ENCODE assay signal across 8 cellular contexts in the genomic region with DNA sequence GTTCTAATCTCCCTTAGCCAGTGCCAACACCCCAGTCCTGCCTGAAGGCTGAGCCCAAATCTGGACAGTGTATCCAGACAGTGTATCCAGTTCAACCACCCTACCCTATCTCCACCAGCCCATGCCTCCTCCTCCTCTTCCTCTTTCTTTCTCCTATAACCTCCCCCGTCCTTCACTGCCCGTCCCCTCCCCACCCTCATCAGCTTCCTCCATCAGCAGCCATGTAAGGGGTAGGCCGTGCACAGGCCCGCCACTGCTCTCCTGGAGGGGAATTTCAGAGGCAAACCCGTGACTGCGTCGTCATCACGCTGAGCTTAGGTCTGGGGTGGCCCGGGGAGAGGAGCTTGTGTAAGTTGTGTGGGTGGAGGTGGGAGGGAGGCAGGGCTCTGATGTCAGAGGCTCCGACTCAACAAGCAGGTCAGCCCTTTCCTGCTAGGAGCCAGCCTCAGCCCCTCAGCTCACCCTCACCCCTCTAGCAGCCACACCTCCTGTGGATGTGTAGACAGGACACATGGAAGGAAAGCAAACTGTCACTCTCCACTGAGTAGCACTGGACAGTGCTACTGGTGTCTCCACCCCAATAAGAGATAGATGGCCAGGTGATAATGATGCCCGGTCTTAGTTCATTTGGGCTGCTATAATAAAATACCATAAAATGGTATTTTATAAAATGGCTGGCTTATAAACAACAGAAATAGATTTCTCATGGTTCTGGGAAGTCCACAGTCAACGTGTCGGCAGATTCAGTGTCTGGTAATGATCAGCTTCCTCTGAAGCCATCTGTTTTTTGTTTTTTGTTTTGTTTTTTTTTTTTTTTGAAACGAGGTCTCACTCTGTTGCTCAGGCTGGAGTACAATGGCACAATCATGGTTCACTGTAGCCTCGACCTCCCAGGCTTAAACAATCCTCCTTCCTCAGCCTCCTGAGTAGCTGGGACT. TPM values are rescaled to one million over a fixed set of nuclear protein-coding genes. Genes with fewer than 3 reads are reported as not detected.
DNase-seq lines count a peak whose midpoint lies in the region; ATAC-seq and TF ChIP-seq lines count a peak whose summit lies in the region.

No MANE protein-coding gene starts in this region.

- intact Hi-C loops in psoas muscle (cut with DNase I): no loop called here

- H3K9me3 ChIP-seq in KOPT-K1 (ENCODE audit: insufficient read depth, low read length, poor library complexity, severe bottlenecking): peaks cover 12% of the 10 kb centered on the region
- no peaks in the 10 kb centered on the region for H3K9me3 ChIP-seq in fibroblast of lung (ENCODE audit: control insufficient read depth, insufficient read depth, low read depth, low read length)
- H3K9me3 ChIP-seq in psoas muscle: no peaks in the 10 kb centered on the region
- H3K9me3 ChIP-seq in MM.1S (replicated peaks; ENCODE audit: insufficient read depth, low read length): no peaks in the 10 kb centered on the region

- ATAC-seq in GM21447 (IDR thresholded peaks at IDR 0.05; ENCODE audit: unreplicated experiment) (peak; percentile 84), psoas muscle (peak in 3 of 4 donors; percentile 36 to 42 (median 40))

- H3K27me3 ChIP-seq in fibroblast of lung (ENCODE audit: control insufficient read depth, insufficient read depth, low read length) (no peaks in the 10 kb centered on the region), psoas muscle (ENCODE audit: insufficient read depth in 3 of 3, low read length in 2 of 3) (no peaks in the 10 kb centered on the region), MM.1S (replicated peaks; ENCODE audit: insufficient read depth, low read length) (no peaks in the 10 kb centered on the region)

- H3K36me3 ChIP-seq in KOPT-K1 (ENCODE audit: insufficient read depth, low read length) (no peaks in the 10 kb centered on the region), fibroblast of lung (ENCODE audit: control insufficient read depth, insufficient read depth, low read length) (no peaks in the 10 kb centered on the region), psoas muscle (ENCODE audit: insufficient read depth in 1 of 2, low read depth in 1 of 2) (no peaks in the 10 kb centered on the region), MM.1S (replicated peaks; ENCODE audit: insufficient read depth, low read length) (no peaks in the 10 kb centered on the region)

- WGBS in psoas muscle, 3 donors: 62 to 76% (median 74%) methylated on average over 15 of the region's 15 CpGs

- peak overlapping the region; percentile 66 for H3K27ac ChIP-seq in KOPT-K1 (ENCODE audit: low read depth, low read length, poor library complexity, severe bottlenecking)
- no peak overlapping the region for H3K27ac ChIP-seq in fibroblast of lung (ENCODE audit: insufficient read depth, low read length)
- H3K27ac ChIP-seq in psoas muscle: no peak overlapping the region
- no peak overlapping the region for H3K27ac ChIP-seq in MM.1S (ENCODE audit: low read length)

- H2AFZ ChIP-seq in fibroblast of lung (ENCODE audit: low read length) (peak overlapping the region; percentile 46), MM.1S (ENCODE audit: low read length) (no peak overlapping the region)

- no peaks in the 10 kb centered on the region for H3K9me2 ChIP-seq in MM.1S (replicated peaks; ENCODE audit: insufficient read depth, low read length)

- H3K4me1 ChIP-seq in fibroblast of lung (ENCODE audit: control insufficient read depth, extremely low read depth, insufficient read depth, low read length): no peaks in the 10 kb centered on the region
- peaks cover 6% of the 10 kb centered on the region for H3K4me1 ChIP-seq in psoas muscle
- no peaks in the 10 kb centered on the region for H3K4me1 ChIP-seq in MM.1S (ENCODE audit: low read length)

- DNase-seq in CD1c-positive myeloid dendritic cell (ENCODE audit: extremely low spot score) (peak; percentile 98), fibroblast of lung (ENCODE audit: low read depth in 2 of 2) (peak; percentile 38 to 62), psoas muscle (peak; percentile 47 to 69), DMS79 (lab: John Stamatoyannopoulos, UW) (no peak), MM.1S (no peak)
- peak; percentile 89 for DNase-seq in activated CD8-positive, alpha-beta memory T cell treated with anti-CD3 and anti-CD28 coated beads for 24 hours

- no peak overlapping the region for H3K9ac ChIP-seq in fibroblast of lung (ENCODE audit: insufficient read depth, low read length)
- no peak overlapping the region for H3K9ac ChIP-seq in MM.1S (ENCODE audit: low read length)

- H3K79me2 ChIP-seq in fibroblast of lung (ENCODE audit: control insufficient read depth, insufficient read depth, low read length) (no peaks in the 10 kb centered on the region), MM.1S (ENCODE audit: low read length) (no peaks in the 10 kb centered on the region)

- H4K20me1 ChIP-seq in fibroblast of lung (ENCODE audit: control insufficient read depth, extremely low read depth, insufficient read depth, low read length) (no peaks in the 10 kb centered on the region), MM.1S (ENCODE audit: insufficient read depth, low read length) (no peaks in the 10 kb centered on the region)

- TF ChIP-seq CTCF in fibroblast of lung (conservative IDR thresholded peaks at IDR 0.05 in 1 of 2, IDR thresholded peaks at IDR 0.05 in 1 of 2; ENCODE audit: low read depth in 1 of 2, low read length in 2 of 2): no peak
- no peak for TF ChIP-seq CTCF in psoas muscle (IDR thresholded peaks at IDR 0.05)
- no peak for TF ChIP-seq CTCF in MM.1S (IDR thresholded peaks at IDR 0.05; ENCODE audit: low read length)

- H3K4me2 ChIP-seq in fibroblast of lung (ENCODE audit: extremely low read depth, insufficient read depth, low read length) (no peak overlapping the region), MM.1S (ENCODE audit: low read depth, low read length) (no peak overlapping the region)

- no peaks in the 10 kb centered on the region for H3F3A ChIP-seq in MM.1S (ENCODE audit: insufficient read depth, low read length)

- H3K4me3 ChIP-seq in fibroblast of lung (replicated peaks in 1 of 4; ENCODE audit: control extremely low read depth in 1 of 4, insufficient read depth in 1 of 4, low read depth in 3 of 4, low read length in 4 of 4) (no peak overlapping the region), psoas muscle (no peak overlapping the region), MM.1S (ENCODE audit: low read length) (no peak overlapping the region)

RNA-seq across cellular contexts. Expression of gene IRF2BPL, which starts 50.4 kb away (rescaled TPM):
- total RNA-seq in fibroblast of lung (36.0 and 45.9 TPM in 2 replicates), psoas muscle (10 to 100 TPM in 3 of 4 donors, 1 to 10 TPM in 1; 9.7 to 26.3 (median 21.7) TPM)
- polyA plus RNA-seq in fibroblast of lung (9.8 and 13.1 TPM in 2 replicates), psoas muscle (1 to 10 TPM; 3.8 to 9.5 (median 4.4) TPM)
- polyA plus RNA-seq in fibroblast of lung (2012): 23.8 and 31.3 TPM in 2 replicates
- 10.8 and 15.9 TPM in 2 replicates for polyA minus RNA-seq in fibroblast of lung (ENCODE audit: low replicate concordance)

Comparison
In these comparisons a context has a peak if more than half of its experiments do, and no peak if none do; other contexts are left out.
1. DNase-seq: peak in CD1c-positive myeloid dendritic cell (single experiment), activated CD8-positive, alpha-beta memory T cell treated with anti-CD3 and anti-CD28 coated beads for 24 hours (single experiment), fibroblast of lung (2 of 2) and psoas muscle (2 of 2); none in DMS79 (single experiment) and MM.1S (single experiment).